12 cellular contexts compared by ENCODE assay signal in the genomic region with DNA sequence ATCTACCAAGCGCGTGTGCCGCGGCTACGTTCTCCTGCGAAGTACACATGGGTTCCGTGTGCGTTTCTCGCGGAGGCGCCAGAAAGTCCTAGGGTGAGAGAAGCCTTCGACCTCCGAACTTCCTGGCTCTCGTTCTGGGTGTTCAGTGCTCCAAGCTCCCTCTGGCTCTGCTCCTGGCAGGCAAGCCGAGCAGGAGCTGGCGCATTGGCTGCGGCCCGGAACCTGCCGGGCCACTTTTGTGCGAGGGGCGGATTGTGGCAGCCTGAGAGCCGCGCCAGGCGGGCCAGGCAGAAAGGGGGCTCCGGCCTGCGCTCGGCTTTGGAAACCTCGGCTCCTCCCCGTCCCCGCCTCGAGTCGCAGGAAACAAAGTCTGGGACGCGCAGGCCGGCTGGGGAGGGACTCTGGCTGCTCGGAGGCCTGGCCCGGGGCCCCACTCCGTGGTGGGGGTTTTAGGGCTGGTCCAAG. TPM values are rescaled to one million over a fixed set of nuclear protein-coding genes. Genes with fewer than 3 reads are reported as not detected.
DNase-seq lines count a peak whose midpoint lies in the region; ATAC-seq and TF ChIP-seq lines count a peak whose summit lies in the region.
"Had no signal": no experiment of that assay in that cellular context is flagged by ENCODE, and none has a peak within 500 bp of the region (broad histone marks: within the 10 kb centered on the region; RNA-seq: fewer than 3 reads in every experiment).

No MANE protein-coding gene starts in this region.

- ATAC-seq in T-helper 17 cell = no peak

- H3K27ac ChIP-seq in breast epithelium = peak overlapping the region in 1 of 2 donors; percentile 19
- H3K27ac ChIP-seq in uterus = peak overlapping the region; percentile 98

- H3K4me1 ChIP-seq in breast epithelium (peaks cover 0 to 3% of the 10 kb centered on the region in 2 donors), uterus (peaks cover 0 to 8% of the 10 kb centered on the region in 2 donors), HAP-1 (no peaks in the 10 kb centered on the region)

- no peaks in the 10 kb centered on the region for H3K9me3 Mint-ChIP-seq in MCF 10A (ENCODE audit: unreplicated experiment)
- peaks cover 5% of the 10 kb centered on the region for H3K9me3 Mint-ChIP-seq in nephron

- DNase-seq in breast epithelium (ENCODE audit: low spot score in 2 of 2) (no peak), MCF 10A (ENCODE audit: unreplicated experiment) (no peak), epithelial cell of proximal tubule (ENCODE audit: low read depth) (no peak), uterus (peak; percentile 73 to 75), GF-D8 (lab: John Stamatoyannopoulos, UW) (no peak), T-helper 17 cell (no peak), HAP-1 (ENCODE audit: low spot score in 2 of 2) (no peak)
- DNase-seq: EL, NCI-H2171 had no signal

- H3K4me3 ChIP-seq in breast epithelium (peak overlapping the region in 2 of 3 donors; percentile 22 to 58), epithelial cell of proximal tubule (ENCODE audit: low read depth, low read length) (peak overlapping the region; percentile 95), uterus (peak overlapping the region; percentile 37 to 40), HAP-1 (no peak overlapping the region)
- H3K4me3 ChIP-seq: lung had no signal

- CTCF ChIA-PET in MCF 10A (lab: Yijun Ruan, JAX) = no interaction called here

- H3K36me3 ChIP-seq in breast epithelium (no peaks in the 10 kb centered on the region), uterus (no peaks in the 10 kb centered on the region), HAP-1 (replicated peaks) (no peaks in the 10 kb centered on the region)

- H3K4me3 Mint-ChIP-seq in MCF 10A (ENCODE audit: unreplicated experiment) = no peak overlapping the region
- peak overlapping the region; percentile 70 to 91 (median 91) for H3K4me3 Mint-ChIP-seq in nephron
- no peak overlapping the region for H3K4me3 Mint-ChIP-seq in T-helper 17 cell
- H3K4me3 Mint-ChIP-seq: B cell had no signal

- intact Hi-C loops in breast epithelium (cut with DNase I; ENCODE audit: low total_unique reads) (no loop called here), MCF 10A (cut with micrococcal nuclease) (no loop called here), uterus (cut with DNase I; ENCODE audit: low total_unique reads) (no loop called here)

- BruUV-seq in MCF 10A (replicated peaks; lab: Mats Ljungman, UMichigan) = no TSS peak

- in situ Hi-C loops in HAP-1 (cut with MboI; ENCODE audit: low sequenced_read_pairs) = no loop called here

- TF ChIP-seq POLR2A in breast epithelium (IDR thresholded peaks at IDR 0.05) (no peak), uterus (IDR thresholded peaks at IDR 0.05) (peak in 1 of 2 donors; percentile 64)

- H3K4me1 Mint-ChIP-seq in MCF 10A (ENCODE audit: insufficient read depth, unreplicated experiment) (no peaks in the 10 kb centered on the region), nephron (peaks cover 59% of the 10 kb centered on the region), T-helper 17 cell (peaks cover 21% of the 10 kb centered on the region)

- H3K27ac Mint-ChIP-seq in MCF 10A (ENCODE audit: low read depth, unreplicated experiment) (no peak overlapping the region), nephron (peak overlapping the region; percentile 97 to 99 (median 99)), T-helper 17 cell (no peak overlapping the region)
- H3K27ac Mint-ChIP-seq: B cell had no signal

- TF ChIP-seq CTCF in breast epithelium (IDR thresholded peaks at IDR 0.05) = no peak
- TF ChIP-seq CTCF in MCF 10A (IDR thresholded peaks at IDR 0.05; ENCODE audit: unreplicated experiment) = no peak
- TF ChIP-seq CTCF in epithelial cell of proximal tubule (conservative IDR thresholded peaks at IDR 0.05; ENCODE audit: low read depth, low read length) = no peak
- no peak for TF ChIP-seq CTCF in nephron (IDR thresholded peaks at IDR 0.05; ENCODE audit: unreplicated experiment in 3 of 3)
- TF ChIP-seq CTCF in uterus (IDR thresholded peaks at IDR 0.05) = no peak

- H3K27me3 ChIP-seq in breast epithelium = peaks cover 4 to 96% of the 10 kb centered on the region in 2 donors
- H3K27me3 ChIP-seq in uterus = no peaks in the 10 kb centered on the region
- no peaks in the 10 kb centered on the region for H3K27me3 ChIP-seq in HAP-1 (ENCODE audit: low read depth)

- no peaks in the 10 kb centered on the region for H3K9me3 ChIP-seq in breast epithelium
- H3K9me3 ChIP-seq in uterus = no peaks in the 10 kb centered on the region
- H3K9me3 ChIP-seq in T-helper 17 cell (ENCODE audit: control insufficient read depth, low read length, poor library complexity, severe bottlenecking) = no peaks in the 10 kb centered on the region
- no peaks in the 10 kb centered on the region for H3K9me3 ChIP-seq in HAP-1

- H3K36me3 Mint-ChIP-seq in MCF 10A (ENCODE audit: insufficient read depth, unreplicated experiment) (no peaks in the 10 kb centered on the region), nephron (ENCODE audit: low read depth) (peaks cover 37% of the 10 kb centered on the region), T-helper 17 cell (ENCODE audit: low read depth) (peaks cover 16% of the 10 kb centered on the region)

- POLR2A ChIA-PET in MCF 10A (lab: Yijun Ruan, JAX) = no interaction called here

- H3K27me3 Mint-ChIP-seq in MCF 10A (ENCODE audit: insufficient read depth, unreplicated experiment) (peaks cover 38% of the 10 kb centered on the region), nephron (ENCODE audit: low read depth) (peaks cover 97% of the 10 kb centered on the region), T-helper 17 cell (peaks cover 94% of the 10 kb centered on the region)

RNA-seq across cellular contexts. Expression of a gene that starts 9.6 kb away (rescaled TPM):
- total RNA-seq in breast epithelium (1 to 10 TPM in 1 of 3 donors, under 1 TPM in 2; 0.29 to 7.8 (median 0.98) TPM), MCF 10A (2022) (not detected in 2 replicates), epithelial cell of proximal tubule (5.7 and 10.7 TPM in 2 replicates), uterus (100 to 1,000 TPM in 1 of 4 donors, 10 to 100 TPM in 2, 1 to 10 TPM in 1; 6.7 to 154 (median 17.1) TPM), T-helper 17 cell (not detected)
- total RNA-seq: B cell had no signal

Comparison
In these comparisons a context has a peak if more than half of its experiments do, and no peak if none do; other contexts are left out.
1. DNase-seq: peak in uterus (2 of 2); none in breast epithelium (0 of 2), MCF 10A (single experiment), epithelial cell of proximal tubule (single experiment), GF-D8 (single experiment), T-helper 17 cell (0 of 3) and HAP-1 (0 of 2).
2. H3K27ac Mint-ChIP-seq: peak in nephron (3 of 3); none in MCF 10A (single experiment) and T-helper 17 cell (single experiment).
3. H3K4me3 Mint-ChIP-seq: peak in nephron (3 of 3); none in MCF 10A (single experiment) and T-helper 17 cell (single experiment).